ENCODE assay signal across 11 cellular contexts in the genomic region with DNA sequence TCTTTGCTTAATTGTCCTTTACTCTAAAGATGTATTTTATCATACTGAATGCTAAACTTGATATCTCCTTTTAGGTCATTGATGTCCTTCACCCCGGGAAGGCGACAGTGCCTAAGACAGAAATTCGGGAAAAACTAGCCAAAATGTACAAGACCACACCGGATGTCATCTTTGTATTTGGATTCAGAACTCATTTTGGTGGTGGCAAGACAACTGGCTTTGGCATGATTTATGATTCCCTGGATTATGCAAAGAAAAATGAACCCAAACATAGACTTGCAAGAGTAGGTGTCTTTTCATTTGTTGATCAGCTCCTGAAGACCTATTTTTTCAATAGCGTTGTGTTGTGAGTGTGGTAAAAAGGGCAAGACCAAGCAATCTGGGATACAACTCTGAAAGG. TPM values are rescaled to one million over a fixed set of nuclear protein-coding genes. Genes with fewer than 3 reads are reported as not detected.
DNase-seq lines count a peak whose midpoint lies in the region; ATAC-seq and TF ChIP-seq lines count a peak whose summit lies in the region.
"Had no signal": no experiment of that assay in that cellular context is flagged by ENCODE, and none has a peak within 500 bp of the region (broad histone marks: within the 10 kb centered on the region; RNA-seq: fewer than 3 reads in every experiment).

No MANE protein-coding gene starts in this region.

- no peak overlapping the region for H2AFZ ChIP-seq in neural cell (ENCODE audit: low read depth, low read length)

- peaks cover 61% of the 10 kb centered on the region for H3K79me2 ChIP-seq in DOHH2 (ENCODE audit: control insufficient read depth, low read length)
- H3K79me2 ChIP-seq in neural cell (replicated peaks; ENCODE audit: insufficient read depth, low read length): peaks cover 20% of the 10 kb centered on the region

- H3K4me2 ChIP-seq in DOHH2 (ENCODE audit: low read length) (peak overlapping the region; percentile 72), neural cell (ENCODE audit: low read length) (no peak overlapping the region)

- TF ChIP-seq RAD21 in neural cell (conservative IDR thresholded peaks at IDR 0.05): no peak

- WGBS in spleen, 5 donors: 75 to 93% (median 83%) methylated on average over 5 of the region's 5 CpGs

- H3F3A ChIP-seq in DOHH2 (ENCODE audit: control insufficient read depth, insufficient read depth) (peaks cover 56% of the 10 kb centered on the region), neural cell (ENCODE audit: insufficient read depth, low read length, poor library complexity, severe bottlenecking) (no peaks in the 10 kb centered on the region)

- H4K20me1 ChIP-seq in DOHH2 (ENCODE audit: control insufficient read depth, insufficient read depth, low read depth, low read length): peaks cover 52% of the 10 kb centered on the region
- no peaks in the 10 kb centered on the region for H4K20me1 ChIP-seq in neural cell (ENCODE audit: insufficient read depth)

- H3K27ac ChIP-seq in DOHH2 (ENCODE audit: low read depth, low read length) (no peak overlapping the region), coronary artery (no peak overlapping the region), neural cell (ENCODE audit: low read length) (no peak overlapping the region), spleen (no peak overlapping the region)

- no peak for TF ChIP-seq CTCF in DOHH2 (IDR thresholded peaks at IDR 0.05; ENCODE audit: low read depth, low read length, poor library complexity, severe bottlenecking)
- no peak for TF ChIP-seq CTCF in NB4 (IDR thresholded peaks at IDR 0.05; ENCODE audit: low read depth, low read length)
- TF ChIP-seq CTCF in coronary artery (IDR thresholded peaks at IDR 0.05): no peak
- no peak for TF ChIP-seq CTCF in neural cell (IDR thresholded peaks at IDR 0.05; ENCODE audit: poor library complexity, severe bottlenecking)
- no peak for TF ChIP-seq CTCF in spleen (IDR thresholded peaks at IDR 0.05 in 8 of 11, conservative IDR thresholded peaks at IDR 0.05 in 3 of 11)

- H3K9me3 ChIP-seq in DOHH2 (ENCODE audit: control insufficient read depth, insufficient read depth, low read length) (no peaks in the 10 kb centered on the region), neural cell (ENCODE audit: low read length) (no peaks in the 10 kb centered on the region), spleen (no peaks in the 10 kb centered on the region)

- intact Hi-C loops in spleen (cut with DNase I; ENCODE audit: low total_unique reads): no loop called here

- H3K4me1 ChIP-seq in DOHH2 (ENCODE audit: control insufficient read depth, low read length) (peaks cover 36% of the 10 kb centered on the region), spleen (peaks cover 11 to 69% (median 56%) of the 10 kb centered on the region in 6 donors)

- H3K27me3 ChIP-seq in DOHH2 (ENCODE audit: control insufficient read depth, low read length): no peaks in the 10 kb centered on the region
- no peaks in the 10 kb centered on the region for H3K27me3 ChIP-seq in neural cell (ENCODE audit: insufficient read depth, low read depth, low read length)
- no peaks in the 10 kb centered on the region for H3K27me3 ChIP-seq in spleen (replicated peaks in 1 of 7)
- H3K27me3 ChIP-seq: dorsolateral prefrontal cortex had no signal

- no peaks in the 10 kb centered on the region for H3K9me2 ChIP-seq in DOHH2 (replicated peaks; ENCODE audit: control insufficient read depth, low read length)
- H3K9me2 ChIP-seq in neural cell (ENCODE audit: insufficient read depth, low read length): no peaks in the 10 kb centered on the region

- peaks cover 64% of the 10 kb centered on the region for H3K36me3 ChIP-seq in DOHH2 (ENCODE audit: control insufficient read depth, low read length)
- H3K36me3 ChIP-seq in neural cell (ENCODE audit: insufficient read depth, low read length): no peaks in the 10 kb centered on the region
- H3K36me3 ChIP-seq in spleen: peaks cover 0 to 55% (median 53%) of the 10 kb centered on the region in 6 donors

- no peak for DNase-seq in NB4 (ENCODE audit: low read depth)
- DNase-seq in coronary artery (ENCODE audit: low spot score): no peak
- no peak for DNase-seq in dermis blood vessel endothelial cell
- DNase-seq in NCI-H146 treated with DMSO at 0.1 percent for 48 hours (lab: John Stamatoyannopoulos, UW; ENCODE audit: unreplicated experiment): no peak
- DNase-seq in spleen: no peak
- DNase-seq: activated CD4-positive, alpha-beta T cell treated with anti-CD3 and anti-CD28 coated beads for 48 hours; dorsolateral prefrontal cortex; NCI-H526 had no signal

- no peak for TF ChIP-seq EP300 in neural cell (conservative IDR thresholded peaks at IDR 0.05; ENCODE audit: poor library complexity, severe bottlenecking)

- H3K4me3 ChIP-seq in DOHH2 (ENCODE audit: low read length) (peak overlapping the region; percentile 83), NB4 (ENCODE audit: low read depth, low read length) (peak overlapping the region; percentile 93), coronary artery (peak overlapping the region; percentile 91), neural cell (ENCODE audit: low read length) (peak overlapping the region; percentile 78), spleen (peak overlapping the region in 1 of 8 donors; percentile 95)

- TF ChIP-seq POLR2A in NB4 (IDR thresholded peaks at IDR 0.05; ENCODE audit: extremely low read depth, insufficient read length): no peak
- no peak for TF ChIP-seq POLR2A in spleen (IDR thresholded peaks at IDR 0.05)

- no peak overlapping the region for H3K9ac ChIP-seq in neural cell (ENCODE audit: low read length)

- ATAC-seq in GM18873 (IDR thresholded peaks at IDR 0.05; ENCODE audit: low FRiP score, unreplicated experiment): no peak

TF ChIP-seq in neural cell, 6 proteins besides CTCF, POLR2A, EP300 and RAD21:
- TF ChIP-seq POLR2AphosphoS5 (IDR thresholded peaks at IDR 0.05) (no peak), TAF1 (IDR thresholded peaks at IDR 0.05; ENCODE audit: low read depth) (no peak), EZH2 (IDR thresholded peaks at IDR 0.05; ENCODE audit: borderline replicate concordance, insufficient read depth, low read length, poor library complexity, severe bottlenecking) (no peak), SMC3 (conservative IDR thresholded peaks at IDR 0.05; ENCODE audit: poor library complexity) (no peak), REST (IDR thresholded peaks at IDR 0.05; ENCODE audit: borderline replicate concordance) (no peak), MXI1 (conservative IDR thresholded peaks at IDR 0.05; ENCODE audit: poor library complexity, severe bottlenecking) (no peak)

RNA-seq across cellular contexts. Expression of gene RPS24, which starts 1.8 kb away (rescaled TPM):
- polyA plus RNA-seq in neural cell (2,402 and 2,734 TPM in 2 replicates), spleen (1,000 to 10,000 TPM; 6,228 to 8,141 (median 7,483) TPM)
- 820 and 978 TPM in 2 replicates for polyA minus RNA-seq in neural cell
- total RNA-seq in dermis blood vessel endothelial cell (2,261 and 2,505 TPM in 2 replicates), spleen (1,000 to 10,000 TPM; 1,007 to 1,809 (median 1,273) TPM)

RNA-seq across cellular contexts. Expression of gene POLR3A, which starts 6.1 kb away (rescaled TPM):
- polyA plus RNA-seq in neural cell: 12.7 and 15.6 TPM in 2 replicates
- polyA minus RNA-seq in neural cell: 49.4 and 53.7 TPM in 2 replicates
- 12.1 and 16.0 TPM in 2 replicates for total RNA-seq in dermis blood vessel endothelial cell
- total RNA-seq in spleen: 10 to 100 TPM; 11.9 to 18.9 (median 15.8) TPM
- polyA plus RNA-seq in spleen: 1 to 10 TPM; 2.7 to 4.3 (median 3.3) TPM
